ENCODE assay signal across 8 cellular contexts in the genomic region with DNA sequence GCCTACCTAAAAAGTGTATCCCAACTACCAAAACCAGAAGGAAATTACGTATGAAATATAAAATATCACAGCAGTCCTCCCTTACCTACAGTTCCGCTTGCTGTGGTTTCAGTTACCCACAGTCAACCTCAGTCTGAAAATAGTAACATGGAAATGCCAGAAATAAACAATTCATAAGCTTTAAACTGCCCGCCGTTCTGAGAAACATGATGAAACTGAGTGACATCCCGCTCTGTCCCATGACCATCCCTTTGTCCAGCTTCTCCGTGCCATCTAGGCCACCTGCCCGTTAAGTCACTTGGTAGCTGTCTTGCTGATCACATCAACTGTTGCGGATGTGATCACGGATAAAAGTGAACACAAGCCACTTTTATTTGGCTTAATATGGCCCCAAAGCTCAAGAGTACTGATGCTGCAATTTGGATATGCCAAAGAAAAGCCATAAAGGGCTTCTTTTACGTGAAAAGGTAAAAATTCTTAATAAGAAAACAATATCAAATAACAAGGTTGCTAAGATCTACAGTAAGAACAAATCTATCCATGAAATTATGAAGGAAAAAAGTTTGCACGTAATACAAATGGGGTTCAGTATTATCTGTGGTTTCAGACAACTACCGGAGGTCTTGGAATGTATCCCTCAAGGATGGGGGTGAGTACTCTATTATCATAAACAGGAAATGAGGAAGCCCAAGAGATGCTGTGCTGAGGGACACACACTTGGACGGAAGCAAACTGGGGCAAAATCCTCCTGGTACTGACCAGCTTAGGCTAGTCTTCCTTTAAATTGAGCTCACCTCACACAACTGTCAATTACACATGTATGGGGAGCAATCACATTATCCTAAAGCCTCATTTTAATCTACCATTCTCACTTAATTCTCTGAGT. TPM values are rescaled to one million over a fixed set of nuclear protein-coding genes. Genes with fewer than 3 reads are reported as not detected.
DNase-seq lines count a peak whose midpoint lies in the region; ATAC-seq and TF ChIP-seq lines count a peak whose summit lies in the region.

No MANE protein-coding gene starts in this region.

- ATAC-seq in Right ventricle myocardium inferior: peak; percentile 33
- peak; percentile 42 for ATAC-seq in HG03457 (IDR thresholded peaks at IDR 0.05; ENCODE audit: unreplicated experiment)
- ATAC-seq in left lung: peak; percentile 10
- ATAC-seq in upper lobe of right lung: peak; percentile 56

- intact Hi-C loops in Right ventricle myocardium inferior (cut with DNase I) (no loop called here), cardiac septum (cut with DNase I) (no loop called here), left lung (cut with DNase I) (no loop called here), upper lobe of right lung (cut with DNase I) (no loop called here)

- TF ChIP-seq CTCF in left lung (IDR thresholded peaks at IDR 0.05): no peak
- no peak for TF ChIP-seq CTCF in upper lobe of right lung (IDR thresholded peaks at IDR 0.05)

- H3K4me3 ChIP-seq in left lung (no peak overlapping the region), upper lobe of right lung (peak overlapping the region; percentile 9)

- H3K9me3 ChIP-seq in left lung (no peaks in the 10 kb centered on the region), upper lobe of right lung (no peaks in the 10 kb centered on the region)

- H3K36me3 Mint-ChIP-seq in activated naive CD4-positive, alpha-beta T cell treated with anti-CD3 and anti-CD28 coated beads, Interleukin-2, amount 10 ng/mL, durations not matched to agents 7 days and 5 days: peaks cover 40% of the 10 kb centered on the region

- H3K27me3 Mint-ChIP-seq in activated naive CD4-positive, alpha-beta T cell treated with anti-CD3 and anti-CD28 coated beads, Interleukin-2, amount 10 ng/mL, durations not matched to agents 7 days and 5 days: no peaks in the 10 kb centered on the region

- peak overlapping the region; percentile 84 for H3K27ac Mint-ChIP-seq in activated naive CD4-positive, alpha-beta T cell treated with anti-CD3 and anti-CD28 coated beads, Interleukin-2, amount 10 ng/mL, durations not matched to agents 7 days and 5 days

- no peaks in the 10 kb centered on the region for H3K27me3 ChIP-seq in left lung
- no peaks in the 10 kb centered on the region for H3K27me3 ChIP-seq in upper lobe of right lung

- H3K9me3 Mint-ChIP-seq in activated naive CD4-positive, alpha-beta T cell treated with anti-CD3 and anti-CD28 coated beads, Interleukin-2, amount 10 ng/mL, durations not matched to agents 7 days and 5 days: no peaks in the 10 kb centered on the region

- CTCF ChIA-PET in activated naive CD4-positive, alpha-beta T cell treated with anti-CD3 and anti-CD28 coated beads, Interleukin-2, amount 10 ng/mL, durations not matched to agents 7 days and 5 days (lab: Charles Lee): interaction anchor here (1.0 to 2.1 kb wide), 2 partner anchors 9 to 244 kb away, joined by 3 to 17 read pairs; a partner anchor contains a TSS

- H3K36me3 ChIP-seq in left lung: peaks cover 0 to 17% of the 10 kb centered on the region in 2 donors
- peaks cover 6% of the 10 kb centered on the region for H3K36me3 ChIP-seq in upper lobe of right lung

- peak overlapping the region; percentile 36 to 42 for H3K27ac ChIP-seq in left lung
- no peak overlapping the region for H3K27ac ChIP-seq in upper lobe of right lung

- H3K4me1 ChIP-seq in left lung: peaks cover 62 to 95% of the 10 kb centered on the region in 2 donors
- H3K4me1 ChIP-seq in upper lobe of right lung: peaks cover 76% of the 10 kb centered on the region

- H3K4me1 Mint-ChIP-seq in activated naive CD4-positive, alpha-beta T cell treated with anti-CD3 and anti-CD28 coated beads, Interleukin-2, amount 10 ng/mL, durations not matched to agents 7 days and 5 days: peaks cover 81% of the 10 kb centered on the region

- peak overlapping the region; percentile 71 for H3K4me3 Mint-ChIP-seq in activated naive CD4-positive, alpha-beta T cell treated with anti-CD3 and anti-CD28 coated beads, Interleukin-2, amount 10 ng/mL, durations not matched to agents 7 days and 5 days

- no peak for DNase-seq in Right ventricle myocardium inferior (ENCODE audit: missing footprints)
- no peak for DNase-seq in cardiac septum (ENCODE audit: low spot score)
- DNase-seq in activated naive CD4-positive, alpha-beta T cell treated with anti-CD3 and anti-CD28 coated beads, Interleukin-2, amount 10 ng/mL, durations not matched to agents 7 days and 5 days: peak; percentile 66
- DNase-seq in left lung: no peak
- DNase-seq in upper lobe of right lung: no peak
- no peak for DNase-seq in occipital lobe (lab: John Stamatoyannopoulos, UW)
- no peak for DNase-seq in NCI-H748 (lab: John Stamatoyannopoulos, UW; ENCODE audit: unreplicated experiment)

RNA-seq across cellular contexts. Expression of a gene that starts 8.2 kb away (rescaled TPM):
- 146 TPM for total RNA-seq in Right ventricle myocardium inferior
- 200 TPM for total RNA-seq in cardiac septum
- 100 to 1,000 TPM; 157 to 187 TPM for total RNA-seq in left lung
- 160 TPM for total RNA-seq in upper lobe of right lung
- total RNA-seq in occipital lobe: 342 TPM
